8 cellular contexts compared by ENCODE assay signal in the genomic region with DNA sequence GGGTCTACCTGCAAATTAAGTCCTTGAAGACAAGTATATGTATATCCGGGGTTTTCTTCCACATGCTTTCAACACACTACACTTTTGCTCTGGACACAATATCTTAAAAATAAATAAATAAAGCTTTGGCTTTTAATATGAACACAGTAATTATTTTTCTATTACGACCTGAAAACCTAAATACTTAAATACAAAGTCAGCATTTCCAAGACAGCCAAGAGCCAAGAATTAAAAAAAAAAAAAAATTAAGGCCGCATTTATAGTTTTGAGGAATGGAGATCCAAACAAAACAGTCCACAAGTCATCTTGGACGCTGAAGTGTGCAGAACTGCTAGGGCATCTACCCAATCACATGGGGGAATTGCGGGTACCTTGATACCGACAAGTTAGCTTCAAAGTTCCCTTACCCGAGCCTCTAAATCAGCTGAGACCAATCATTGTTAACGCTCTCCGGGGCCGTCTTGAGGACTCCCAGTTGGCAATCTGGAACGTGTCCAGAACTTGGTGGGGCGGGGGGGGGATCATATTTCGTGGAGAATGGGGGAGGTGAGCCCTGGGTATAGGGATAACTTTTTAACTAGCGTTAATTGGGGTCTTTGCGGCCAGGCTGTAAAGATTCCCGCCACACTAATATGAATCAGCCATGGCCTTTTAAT. TPM values are rescaled to one million over a fixed set of nuclear protein-coding genes. Genes with fewer than 3 reads are reported as not detected.
A peak's percentile ranks its signal among the peaks of the same experiment; 100 is the strongest.
DNase-seq lines count a peak whose midpoint lies in the region; ATAC-seq and FAIRE-seq lines count a peak whose summit lies in the region.

No MANE protein-coding gene starts in this region.

- no peak for ATAC-seq in GM19023 (IDR thresholded peaks at IDR 0.05; ENCODE audit: unreplicated experiment)

- peak; percentile 9 for FAIRE-seq in islet of Langerhans (lab: Jason Lieb, UNC)

- DNase-seq in DMS 273 treated with DMSO at 0.1 percent for 48 hours (lab: John Stamatoyannopoulos, UW) (peak; percentile 75), SK-N-DZ (ENCODE audit: low spot score) (peak; percentile 23), GM19240 (ENCODE audit: insufficient read length, low spot score) (no peak)
- DNase-seq in Jurkat, Clone E6-1 (ENCODE audit: low read depth, low spot score) = peak; percentile 37
- DNase-seq in central memory CD4-positive, alpha-beta T cell = peak; percentile 8

- H3K27ac ChIP-seq in skin epidermis = peak overlapping the region; percentile 57 to 100 (median 97)

- H3K4me3 ChIP-seq in Jurkat, Clone E6-1 (ENCODE audit: low read length) = peak overlapping the region; percentile 78
- H3K4me3 ChIP-seq in skin epidermis = peak overlapping the region; percentile 54 to 79 (median 66)

RNA-seq across cellular contexts. Expression of gene PCNX4, which starts 0.7 kb away (rescaled TPM):
- 41.3 TPM for polyA plus RNA-seq in Jurkat, Clone E6-1 (2012; ENCODE audit: insufficient read depth, insufficient read length)
- 79.0 and 87.1 TPM in 2 replicates for polyA plus RNA-seq in SK-N-DZ (2014; cell fraction: cytosol; rRNA removed)
- 74.6 and 128 TPM in 2 replicates for polyA plus RNA-seq in SK-N-DZ (2014; cell fraction: nucleus; rRNA removed)
